ENCODE assay signal across 15 cellular contexts in genomic region chr4:113469926-113470325, GRCh38.
A peak's percentile ranks its signal among the peaks of the same experiment; 100 is the strongest.
DNase-seq lines count a peak whose midpoint lies in the region; ATAC-seq, FAIRE-seq and TF ChIP-seq lines count a peak whose summit lies in the region.
"Had no signal": no experiment of that assay in that cellular context is flagged by ENCODE, and none has a peak within 500 bp of the region (broad histone marks: within the 10 kb centered on the region; RNA-seq: fewer than 3 reads in every experiment).

No MANE protein-coding gene starts in this region.

- dilution Hi-C loops in endothelial cell of umbilical vein (cut with MboI; ENCODE audit: extremely low pct_ligation_motif_present, low sequenced_read_pairs) = no loop called here

- H3K36me3 ChIP-seq in right atrium auricular region = peaks cover 6% of the 10 kb centered on the region
- no peaks in the 10 kb centered on the region for H3K36me3 ChIP-seq in endothelial cell of umbilical vein (ENCODE audit: control insufficient read depth in 2 of 2, extremely low read depth in 1 of 2, insufficient read depth in 2 of 2, low read length in 2 of 2)
- H3K36me3 ChIP-seq in vagina = peaks cover 0 to 2% of the 10 kb centered on the region in 2 donors
- H3K36me3 ChIP-seq: SJCRH30 had no signal

- H3K4me1 Mint-ChIP-seq in nephron = peaks cover 43% of the 10 kb centered on the region

- H3K4me1 ChIP-seq in right atrium auricular region (peaks cover 0 to 43% of the 10 kb centered on the region in 2 donors), endothelial cell of umbilical vein (ENCODE audit: control insufficient read depth, extremely low read depth, insufficient read depth, low read length) (peaks cover 31% of the 10 kb centered on the region), vagina (peaks cover 22% of the 10 kb centered on the region)

- peak overlapping the region in 2 of 3 experiments; percentile 14 to 21 for H3K27ac Mint-ChIP-seq in nephron

- FAIRE-seq in endothelial cell of umbilical vein (lab: Jason Lieb, UNC) = no peak
- FAIRE-seq: colon had no signal

- no peaks in the 10 kb centered on the region for H3K9me1 ChIP-seq in endothelial cell of umbilical vein (replicated peaks; ENCODE audit: control insufficient read depth, extremely low read depth, insufficient read depth, low read length)

- TF ChIP-seq POLR2A in endothelial cell of umbilical vein (IDR thresholded peaks at IDR 0.05; ENCODE audit: low read depth, low read length) (no peak), vagina (IDR thresholded peaks at IDR 0.05) (no peak)

- H3K27me3 Mint-ChIP-seq in nephron (ENCODE audit: low read depth) = no peaks in the 10 kb centered on the region
- H3K27me3 Mint-ChIP-seq: naive thymus-derived CD8-positive, alpha-beta T cell had no signal

- H3K27ac ChIP-seq in right atrium auricular region (peak overlapping the region; percentile 86 to 94), endothelial cell of umbilical vein (ENCODE audit: insufficient read depth, low read depth, low read length) (peak overlapping the region; percentile 96), vagina (peak overlapping the region; percentile 91)

- no peaks in the 10 kb centered on the region for H4K20me1 ChIP-seq in endothelial cell of umbilical vein (replicated peaks; ENCODE audit: control insufficient read depth, extremely low read depth, insufficient read depth, low read length)

- H3K4me3 ChIP-seq in right atrium auricular region (no peak overlapping the region), endothelial cell of umbilical vein (replicated peaks in 1 of 3; ENCODE audit: insufficient read depth in 1 of 3, low read depth in 1 of 3, low read length in 3 of 3) (no peak overlapping the region), vagina (no peak overlapping the region)
- H3K4me3 ChIP-seq: SJCRH30 had no signal

- intact Hi-C loops in Right ventricle myocardium superior (cut with DNase I) = loop anchor here (5.0 kb wide), 1 partner anchor 292 kb away; the partner anchor contains the start of gene CAMK2D
- intact Hi-C loops in endothelial cell of umbilical vein (cut with micrococcal nuclease) = loop anchor here (2.0 to 10.0 kb wide), 5 partner anchors 77 to 1387 kb away; partner anchors contain the start of gene ARSJ
- intact Hi-C loops in vagina (cut with DNase I) = loop anchor here (2.0 kb wide), 1 partner anchor 25 kb away; no protein-coding TSS in a partner anchor

- BruUV-seq in endothelial cell of umbilical vein (replicated peaks; lab: Mats Ljungman, UMichigan) = no TSS peak

- no peaks in the 10 kb centered on the region for H3K9me3 Mint-ChIP-seq in nephron
- H3K9me3 Mint-ChIP-seq: naive thymus-derived CD8-positive, alpha-beta T cell had no signal

- no peak overlapping the region for H3K4me2 ChIP-seq in endothelial cell of umbilical vein (ENCODE audit: insufficient read depth, low read length)

- TF ChIP-seq CTCF in right atrium auricular region (IDR thresholded peaks at IDR 0.05) = no peak
- TF ChIP-seq CTCF in endothelial cell of umbilical vein (IDR thresholded peaks at IDR 0.05; ENCODE audit: extremely low read depth in 1 of 2, insufficient read depth in 1 of 2, low read depth in 1 of 2, low read length in 2 of 2) = no peak
- TF ChIP-seq CTCF in nephron (IDR thresholded peaks at IDR 0.05; ENCODE audit: unreplicated experiment in 3 of 3) = no peak
- no peak for TF ChIP-seq CTCF in vagina (IDR thresholded peaks at IDR 0.05)

- H3K4me3 Mint-ChIP-seq in nephron = no peak overlapping the region

- H3K9ac ChIP-seq in endothelial cell of umbilical vein (replicated peaks; ENCODE audit: extremely low read depth, insufficient read depth, low read length) = no peak overlapping the region

- ATAC-seq in Right ventricle myocardium superior (ENCODE audit: poor library complexity) = no peak
- ATAC-seq: activated naive CD4-positive, alpha-beta T cell treated with anti-CD3 and anti-CD28 coated beads, Interleukin-2, amount 50 U/mL, for 72 hours; naive thymus-derived CD8-positive, alpha-beta T cell had no signal

- CTCF ChIA-PET in endothelial cell of umbilical vein (lab: Charles Lee) = no interaction called here

- H3K27me3 ChIP-seq in right atrium auricular region (no peaks in the 10 kb centered on the region), endothelial cell of umbilical vein (ENCODE audit: control insufficient read depth in 2 of 2, insufficient read depth in 2 of 2, low read length in 2 of 2) (no peaks in the 10 kb centered on the region), vagina (no peaks in the 10 kb centered on the region)
- H3K27me3 ChIP-seq: SJCRH30 had no signal

- no peak for DNase-seq in right atrium auricular region (ENCODE audit: low spot score)
- DNase-seq in Right ventricle myocardium superior = no peak
- DNase-seq in endothelial cell of umbilical vein (ENCODE audit: low read depth, low spot score) = no peak
- no peak for DNase-seq in vagina (ENCODE audit: extremely low spot score in 2 of 2)
- DNase-seq in NK-92 (lab: John Stamatoyannopoulos, UW; ENCODE audit: unreplicated experiment) = no peak
- no peak for DNase-seq in activated CD4-positive, CD25-positive, alpha-beta regulatory T cell (lab: John Stamatoyannopoulos, UW)
- no peak for DNase-seq in NCI-H128 (lab: John Stamatoyannopoulos, UW; ENCODE audit: unreplicated experiment)
- DNase-seq: Karpas-422; naive thymus-derived CD8-positive, alpha-beta T cell; NCI-H187; NCI-H82; SJCRH30 had no signal

- no peaks in the 10 kb centered on the region for H3K79me2 ChIP-seq in endothelial cell of umbilical vein (ENCODE audit: control insufficient read depth, insufficient read depth, low read length)

- H3K9me3 ChIP-seq in right atrium auricular region (no peaks in the 10 kb centered on the region), endothelial cell of umbilical vein (replicated peaks; ENCODE audit: control insufficient read depth, insufficient read depth, low read length) (no peaks in the 10 kb centered on the region), vagina (no peaks in the 10 kb centered on the region)
- H3K9me3 ChIP-seq: SJCRH30 had no signal

- no peak overlapping the region for H2AFZ ChIP-seq in endothelial cell of umbilical vein (ENCODE audit: low read depth, low read length)

- POLR2A ChIA-PET in endothelial cell of umbilical vein (lab: Charles Lee) = no interaction called here

- peaks cover 28% of the 10 kb centered on the region for H3K36me3 Mint-ChIP-seq in nephron (ENCODE audit: low read depth)

TF ChIP-seq in endothelial cell of umbilical vein, 7 proteins besides CTCF, POLR2A, EP300 and RAD21:
- TF ChIP-seq GATA2 (IDR thresholded peaks at IDR 0.05; ENCODE audit: insufficient read depth, insufficient read length, low read depth, low read length) = no peak
